In the genomic region with DNA sequence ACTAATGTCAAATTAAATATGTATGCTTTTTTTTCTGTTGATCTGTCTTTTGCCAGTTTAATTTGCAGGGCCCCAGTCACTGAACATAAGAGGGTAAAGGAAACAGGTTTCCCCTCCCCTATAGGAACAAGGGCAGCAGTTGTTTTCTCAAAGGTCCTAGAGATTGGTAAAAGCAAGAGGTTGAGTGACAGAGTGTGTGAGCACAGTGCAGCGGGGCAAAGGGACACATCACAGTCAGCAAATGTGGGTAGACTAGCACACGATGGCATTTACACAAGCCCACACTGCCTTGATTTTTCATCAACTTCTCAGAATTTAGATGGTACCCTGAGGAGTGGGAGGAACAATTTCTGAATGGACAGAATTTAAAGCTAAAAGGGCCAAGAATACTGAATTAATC, we compare ENCODE assay signal across 16 cellular contexts.
DNase-seq lines count a peak whose midpoint lies in the region; ATAC-seq lines count a peak whose summit lies in the region.
"Had no signal": no experiment of that assay in that cellular context is flagged by ENCODE, and none has a peak within 500 bp of the region (broad histone marks: within the 10 kb centered on the region; RNA-seq: fewer than 3 reads in every experiment).

No MANE protein-coding gene starts in this region.

- peak; percentile 13 for ATAC-seq in GM18868 (IDR thresholded peaks at IDR 0.05; ENCODE audit: unreplicated experiment)
- peak; percentile 30 for ATAC-seq in sciatic nerve
- no peak for ATAC-seq in GM18858 (IDR thresholded peaks at IDR 0.05; ENCODE audit: unreplicated experiment)
- no peak for ATAC-seq in HG02885 (IDR thresholded peaks at IDR 0.05; ENCODE audit: poor library complexity, unreplicated experiment)
- ATAC-seq: A549, HepG2 had no signal

- H3K36me3 Mint-ChIP-seq in activated CD4-positive, alpha-beta T cell treated with anti-CD3 and anti-CD28 coated beads, Interleukin-2, amount 10 ng/mL, durations not matched to agents 24 days and 14 days (ENCODE audit: low read depth): no peaks in the 10 kb centered on the region

- H3K4me3 Mint-ChIP-seq in activated CD4-positive, alpha-beta T cell treated with anti-CD3 and anti-CD28 coated beads, Interleukin-2, amount 10 ng/mL, durations not matched to agents 24 days and 14 days: no peak overlapping the region

- H3K9me3 Mint-ChIP-seq in activated CD4-positive, alpha-beta T cell treated with anti-CD3 and anti-CD28 coated beads, Interleukin-2, amount 10 ng/mL, durations not matched to agents 24 days and 14 days: peaks cover 4% of the 10 kb centered on the region

- peak overlapping the region; percentile 35 for H3K27ac Mint-ChIP-seq in activated CD4-positive, alpha-beta T cell treated with anti-CD3 and anti-CD28 coated beads, Interleukin-2, amount 10 ng/mL, durations not matched to agents 24 days and 14 days

- DNase-seq in activated CD4-positive, alpha-beta T cell treated with anti-CD3 and anti-CD28 coated beads, Interleukin-2, amount 10 ng/mL, durations not matched to agents 24 days and 14 days: peak; percentile 40
- no peak for DNase-seq in activated CD4-positive, alpha-beta T cell treated with anti-CD3 and anti-CD28 coated beads for 48 hours
- DNase-seq in NCI-H774 (lab: John Stamatoyannopoulos, UW): peak; percentile 15
- no peak for DNase-seq in sciatic nerve (ENCODE audit: low spot score)
- DNase-seq in superior temporal gyrus (ENCODE audit: extremely low spot score): no peak
- DNase-seq: C1 segment of cervical spinal cord, GF-D8, NCI-H1048, NCI-H1436 treated with DMSO at 0.1 percent for 48 hours, NCI-H2081 treated with DMSO at 0.1 percent for 48 hours, NCI-H226 had no signal

- intact Hi-C loops in activated CD4-positive, alpha-beta T cell treated with anti-CD3 and anti-CD28 coated beads, Interleukin-2, amount 10 ng/mL, durations not matched to agents 24 days and 14 days (cut with micrococcal nuclease): loop anchor here (5.0 kb wide), 1 partner anchor 78 kb away; no protein-coding TSS in a partner anchor
- intact Hi-C loops in sciatic nerve (cut with DNase I): no loop called here

- H3K27me3 Mint-ChIP-seq in activated CD4-positive, alpha-beta T cell treated with anti-CD3 and anti-CD28 coated beads, Interleukin-2, amount 10 ng/mL, durations not matched to agents 24 days and 14 days: no peaks in the 10 kb centered on the region

- H3K4me1 Mint-ChIP-seq in activated CD4-positive, alpha-beta T cell treated with anti-CD3 and anti-CD28 coated beads, Interleukin-2, amount 10 ng/mL, durations not matched to agents 24 days and 14 days: peaks cover 17% of the 10 kb centered on the region

Comparison
In these comparisons a context has a peak if more than half of its experiments do, and no peak if none do; other contexts are left out.
1. DNase-seq: peak in activated CD4-positive, alpha-beta T cell treated with anti-CD3 and anti-CD28 coated beads, Interleukin-2, amount 10 ng/mL, durations not matched to agents 24 days and 14 days (single experiment) and NCI-H774 (single experiment); none in activated CD4-positive, alpha-beta T cell treated with anti-CD3 and anti-CD28 coated beads for 48 hours (single experiment), sciatic nerve (single experiment) and superior temporal gyrus (single experiment).
2. ATAC-seq: peak in GM18868 (single experiment) and sciatic nerve (single experiment); none in GM18858 (single experiment) and HG02885 (single experiment).